In the genomic region with DNA sequence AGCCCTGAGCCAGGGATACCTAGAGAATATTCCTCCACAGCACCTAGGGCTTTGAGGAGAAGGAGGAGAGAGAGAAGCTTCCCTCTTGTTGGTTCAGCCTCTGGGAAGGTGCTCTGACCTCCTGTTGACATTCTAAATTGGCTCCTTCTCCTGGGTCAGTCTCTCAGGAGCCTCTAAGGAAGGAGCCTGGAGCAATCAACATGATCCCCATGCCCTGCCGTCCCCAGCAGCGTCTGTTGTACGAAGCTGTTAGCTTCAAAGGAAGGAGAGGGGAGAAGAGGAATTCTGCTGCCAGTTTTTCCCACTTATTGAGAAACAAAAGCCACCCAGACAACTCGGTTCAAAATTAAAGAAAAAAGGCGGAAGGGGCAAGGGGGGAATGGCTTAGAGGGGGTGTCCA, we compare ENCODE assay signal across 1 cellular context.
TF ChIP-seq lines count a peak whose summit lies in the region.

No MANE protein-coding gene starts in this region.

TF ChIP-seq in SK-N-SH treated with all-trans-retinoic acid at 6 μM for 48 hours, 23 proteins besides CTCF, POLR2A, EP300 and RAD21 (continued from another document):
- no peak for TF ChIP-seq PATZ1 (CRISPR knock-in tag; IDR thresholded peaks at IDR 0.05; ENCODE audit: borderline replicate concordance)
